Comparison of ENCODE assay signal across 7 cellular contexts in the genomic region with DNA sequence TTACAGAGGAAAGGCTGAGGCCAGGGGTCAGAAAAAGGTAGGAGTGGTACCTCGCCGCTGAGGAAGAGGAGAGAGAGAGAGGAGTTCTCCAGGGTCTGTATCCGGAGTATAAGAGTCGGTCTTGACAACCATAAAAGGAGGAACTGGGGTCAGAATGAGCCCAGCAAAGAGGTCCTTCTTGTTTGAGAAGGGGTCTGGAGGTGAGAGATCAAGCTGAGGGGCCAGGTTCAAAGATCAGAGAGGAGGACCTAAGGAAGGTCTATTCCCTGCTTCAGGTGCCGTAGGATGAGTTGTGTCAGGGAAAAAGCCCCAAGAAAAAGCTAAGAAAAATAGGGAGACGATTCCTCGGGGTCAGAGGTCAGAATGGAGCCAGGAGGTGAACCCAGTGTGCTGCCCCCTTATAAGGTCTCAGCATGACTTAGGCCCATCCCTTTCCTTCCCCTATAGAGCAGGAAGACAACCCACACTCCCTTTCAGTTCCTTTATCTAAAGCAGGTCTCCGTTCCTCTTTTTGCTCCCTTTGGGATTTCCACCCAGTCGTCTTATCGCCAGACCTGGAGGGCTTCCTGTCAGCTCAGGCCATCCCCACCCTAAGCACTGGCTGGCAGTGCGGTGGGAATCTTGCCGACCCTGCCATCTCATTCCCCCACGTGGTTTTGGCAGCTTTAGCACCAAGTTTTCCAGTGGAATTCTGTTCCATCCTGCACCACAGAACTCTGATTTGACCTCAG. TPM values are rescaled to one million over a fixed set of nuclear protein-coding genes. Genes with fewer than 3 reads are reported as not detected.
DNase-seq lines count a peak whose midpoint lies in the region; ATAC-seq lines count a peak whose summit lies in the region.

No MANE protein-coding gene starts in this region.

- peak overlapping the region; percentile 96 to 97 (median 96) for H3K9ac ChIP-seq in skeletal muscle tissue (ENCODE audit: low read depth in 1 of 3, low read length in 3 of 3)

- no peaks in the 10 kb centered on the region for H3K9me3 ChIP-seq in skeletal muscle tissue (ENCODE audit: control insufficient read depth in 3 of 3, low read length in 3 of 3)

- H3K27ac ChIP-seq in skeletal muscle tissue (ENCODE audit: low read depth, low read length), result peak overlapping the region; percentile 92

- peak overlapping the region; percentile 96 for H3K4me3 Mint-ChIP-seq in activated CD8-positive, alpha-beta T cell treated with anti-CD3 and anti-CD28 coated beads, Interleukin-2, amount 10 ng/mL, durations not matched to agents 7 days and 5 days

- H3K4me1 ChIP-seq in skeletal muscle tissue (ENCODE audit: control insufficient read depth in 3 of 3, insufficient read depth in 3 of 3, low read length in 3 of 3), result peaks cover 27 to 38% (median 29%) of the 10 kb centered on the region in 3 donors

- H3K27me3 Mint-ChIP-seq in activated CD8-positive, alpha-beta T cell treated with anti-CD3 and anti-CD28 coated beads, Interleukin-2, amount 10 ng/mL, durations not matched to agents 7 days and 5 days (ENCODE audit: low read depth), result no peaks in the 10 kb centered on the region

- peak overlapping the region; percentile 94 for H3K27ac Mint-ChIP-seq in activated CD8-positive, alpha-beta T cell treated with anti-CD3 and anti-CD28 coated beads, Interleukin-2, amount 10 ng/mL, durations not matched to agents 7 days and 5 days

- ATAC-seq in GM19351 (IDR thresholded peaks at IDR 0.05; ENCODE audit: unreplicated experiment) (peak; percentile 30), left ventricle myocardium superior (peak; percentile 14), GM19328 (IDR thresholded peaks at IDR 0.05; ENCODE audit: unreplicated experiment) (no peak)
- ATAC-seq in activated CD8-positive, alpha-beta T cell treated with anti-CD3 and anti-CD28 coated beads, Interleukin-2, amount 10 ng/mL, durations not matched to agents 7 days and 5 days, result peak; percentile 4

- peak overlapping the region; percentile 92 to 97 (median 96) for H3K4me3 ChIP-seq in skeletal muscle tissue (ENCODE audit: low read length in 3 of 3)

- peaks cover 37% of the 10 kb centered on the region for H3K36me3 Mint-ChIP-seq in activated CD8-positive, alpha-beta T cell treated with anti-CD3 and anti-CD28 coated beads, Interleukin-2, amount 10 ng/mL, durations not matched to agents 7 days and 5 days (ENCODE audit: low read depth)

- POLR2A ChIA-PET in activated CD8-positive, alpha-beta T cell treated with anti-CD3 and anti-CD28 coated beads, Interleukin-2, amount 10 ng/mL, durations not matched to agents 7 days and 5 days (lab: Charles Lee), result interaction anchor here (0.6 to 2.1 kb wide), 11 partner anchors 8 to 654 kb away, joined by 3 to 11 read pairs (median 5); partner anchors contain the start of genes BRPF1 and TTLL3

- DNase-seq in HT1080 (ENCODE audit: low read depth), result peak; percentile 5
- DNase-seq in activated CD8-positive, alpha-beta T cell treated with anti-CD3 and anti-CD28 coated beads, Interleukin-2, amount 10 ng/mL, durations not matched to agents 7 days and 5 days, result peak; percentile 25
- DNase-seq in left ventricle myocardium superior, result no peak
- no peak for DNase-seq in NCI-H69 (lab: John Stamatoyannopoulos, UW)

- no peaks in the 10 kb centered on the region for H3K27me3 ChIP-seq in skeletal muscle tissue (ENCODE audit: control insufficient read depth in 3 of 3, insufficient read depth in 3 of 3, low read length in 3 of 3)

- no peaks in the 10 kb centered on the region for H3K9me3 Mint-ChIP-seq in activated CD8-positive, alpha-beta T cell treated with anti-CD3 and anti-CD28 coated beads, Interleukin-2, amount 10 ng/mL, durations not matched to agents 7 days and 5 days (ENCODE audit: insufficient read depth)

- H3K4me1 Mint-ChIP-seq in activated CD8-positive, alpha-beta T cell treated with anti-CD3 and anti-CD28 coated beads, Interleukin-2, amount 10 ng/mL, durations not matched to agents 7 days and 5 days (ENCODE audit: low read depth), result peaks cover 20% of the 10 kb centered on the region

- CTCF ChIA-PET in activated CD8-positive, alpha-beta T cell treated with anti-CD3 and anti-CD28 coated beads, Interleukin-2, amount 10 ng/mL, durations not matched to agents 7 days and 5 days (lab: Charles Lee), result interaction anchor here (0.8 to 1.3 kb wide), 3 partner anchors 11 to 296 kb away, joined by 3 read pairs; no protein-coding TSS in a partner anchor

- intact Hi-C loops in left ventricle myocardium superior (cut with micrococcal nuclease), result no loop called here

- H3K36me3 ChIP-seq in skeletal muscle tissue (ENCODE audit: control insufficient read depth in 3 of 3, insufficient read depth in 3 of 3, low read length in 3 of 3), result peaks cover 12 to 25% (median 22%) of the 10 kb centered on the region in 3 donors

RNA-seq across cellular contexts. Expression of gene MTMR14, which starts 0.7 kb away (rescaled TPM):
- 45.8 and 49.4 TPM in 2 replicates for total RNA-seq in HT1080 (2014; rRNA removed; shearing (Covaris generic))
- 31.1 and 31.8 TPM in 2 replicates for polyA plus RNA-seq in HT1080 (2015; cell fraction: cytosol; rRNA removed)
- polyA plus RNA-seq in HT1080 (2015; cell fraction: nucleus; rRNA removed), result 28.8 and 30.5 TPM in 2 replicates
- total RNA-seq in activated CD8-positive, alpha-beta T cell treated with anti-CD3 and anti-CD28 coated beads, Interleukin-2, amount 10 ng/mL, durations not matched to agents 7 days and 5 days, result 10 to 100 TPM; 45.7 TPM
- total RNA-seq in left ventricle myocardium superior (45.3 TPM), skeletal muscle tissue (30.8 TPM)

RNA-seq across cellular contexts. Expression of gene CPNE9, which starts 53.7 kb away (rescaled TPM):
- not detected in 2 replicates for total RNA-seq in HT1080 (2014; rRNA removed; shearing (Covaris generic))
- polyA plus RNA-seq in HT1080 (2015; cell fraction: cytosol; rRNA removed), result not detected in 2 replicates
- 0.12 TPM in 1 of 2 replicates, not detected in the other for polyA plus RNA-seq in HT1080 (2015; cell fraction: nucleus; rRNA removed)
- total RNA-seq in activated CD8-positive, alpha-beta T cell treated with anti-CD3 and anti-CD28 coated beads, Interleukin-2, amount 10 ng/mL, durations not matched to agents 7 days and 5 days, result not detected
- total RNA-seq in left ventricle myocardium superior, result not detected
- 0.52 TPM for total RNA-seq in skeletal muscle tissue

Comparison
In these comparisons a context has a peak if more than half of its experiments do, and no peak if none do; other contexts are left out.
1. DNase-seq: peak in HT1080 (single experiment) and activated CD8-positive, alpha-beta T cell treated with anti-CD3 and anti-CD28 coated beads, Interleukin-2, amount 10 ng/mL, durations not matched to agents 7 days and 5 days (single experiment); none in left ventricle myocardium superior (single experiment) and NCI-H69 (single experiment).